ENCODE assay signal across 18 cellular contexts in genomic region chr21:42437786-42438185, GRCh38. TPM values are rescaled to one million over a fixed set of nuclear protein-coding genes. Genes with fewer than 3 reads are reported as not detected.
DNase-seq lines count a peak whose midpoint lies in the region; ATAC-seq and TF ChIP-seq lines count a peak whose summit lies in the region.
"Had no signal": no experiment of that assay in that cellular context is flagged by ENCODE, and none has a peak within 500 bp of the region (broad histone marks: within the 10 kb centered on the region; RNA-seq: fewer than 3 reads in every experiment).

No MANE protein-coding gene starts in this region.

- H3K9me3 ChIP-seq in GM23248 (ENCODE audit: low read depth) (no peaks in the 10 kb centered on the region), endodermal cell (ENCODE audit: control insufficient read depth, low read length) (no peaks in the 10 kb centered on the region), neuronal stem cell (replicated peaks in 1 of 2; ENCODE audit: control insufficient read depth in 2 of 2, insufficient read depth in 1 of 2, low read depth in 1 of 2, low read length in 2 of 2) (no peaks in the 10 kb centered on the region)
- H3K9me3 ChIP-seq: BE2C, ovary had no signal

- H3K4me1 Mint-ChIP-seq in endodermal cell: no peaks in the 10 kb centered on the region

- ATAC-seq in GM18520 (IDR thresholded peaks at IDR 0.05; ENCODE audit: unreplicated experiment): no peak
- no peak for ATAC-seq in HG02759 (IDR thresholded peaks at IDR 0.05; ENCODE audit: unreplicated experiment)
- no peak for ATAC-seq in HG03025 (IDR thresholded peaks at IDR 0.05; ENCODE audit: low FRiP score, unreplicated experiment)
- no peak for ATAC-seq in GM18511 (IDR thresholded peaks at IDR 0.05; ENCODE audit: unreplicated experiment)
- ATAC-seq: gastroesophageal sphincter, Panc1 had no signal

- peaks cover 14% of the 10 kb centered on the region for H3K27me3 Mint-ChIP-seq in endodermal cell (ENCODE audit: insufficient read depth)

- H3K36me3 Mint-ChIP-seq in endodermal cell (ENCODE audit: low read depth): no peaks in the 10 kb centered on the region

- no peak overlapping the region for H3K18ac ChIP-seq in neuronal stem cell (ENCODE audit: low read length)

- no peaks in the 10 kb centered on the region for H3K27me3 ChIP-seq in GM23248 (replicated peaks; ENCODE audit: insufficient read depth)
- H3K27me3 ChIP-seq in endodermal cell (ENCODE audit: control insufficient read depth, insufficient read depth, low read length, poor library complexity, severe bottlenecking): no peaks in the 10 kb centered on the region
- peaks cover 0 to 2% (median 0%) of the 10 kb centered on the region in 3 experiments for H3K27me3 ChIP-seq in neuronal stem cell (ENCODE audit: control insufficient read depth in 3 of 3, insufficient read depth in 3 of 3, low read depth in 1 of 3, low read length in 3 of 3)
- H3K27me3 ChIP-seq: BE2C, ovary had no signal

- no peak overlapping the region for H3K14ac ChIP-seq in neuronal stem cell (ENCODE audit: low read length)

- H3F3A ChIP-seq in GM23248 (ENCODE audit: insufficient read depth): no peaks in the 10 kb centered on the region

- H3K4me2 ChIP-seq in GM23248 (ENCODE audit: unreplicated experiment) (no peak overlapping the region), neuronal stem cell (ENCODE audit: insufficient read depth, low read length, poor library complexity, severe bottlenecking) (no peak overlapping the region)
- H3K4me2 ChIP-seq: smooth muscle cell had no signal

- no peak overlapping the region for H4K91ac ChIP-seq in neuronal stem cell (ENCODE audit: low read depth, low read length, poor library complexity)

- no peak overlapping the region for H3K23ac ChIP-seq in neuronal stem cell (ENCODE audit: low read depth, low read length, poor library complexity)

- H3K4me3 Mint-ChIP-seq in endodermal cell: no peak overlapping the region
- H3K4me3 Mint-ChIP-seq: activated naive CD4-positive, alpha-beta T cell treated with anti-CD3 and anti-CD28 coated beads for 36 hours had no signal

- WGBS in GM23248 (ENCODE audit: low coverage in 1 of 2, low lambda C conversion rate in 2 of 2, missing lambda C conversion rate in 2 of 2), 2 experiments: 24 to 27% methylated on average over 8 of the region's 8 CpGs
- WGBS in endodermal cell (ENCODE audit: insufficient coverage in 1 of 2, insufficient read length in 1 of 2), 2 experiments: 44 to 65% methylated on average over 7 to 8 of the region's 8 CpGs
- no CpG with 5 or more reads among the region's 8 CpGs for WGBS in neuronal stem cell (ENCODE audit: extremely low coverage in 2 of 2, insufficient read length in 2 of 2, insufficient replicate concordance in 1 of 2), 2 donors

- H4K20me1 ChIP-seq in GM23248 (ENCODE audit: insufficient read depth): no peaks in the 10 kb centered on the region

- H2BK12ac ChIP-seq in neuronal stem cell (ENCODE audit: low read length): no peak overlapping the region

- no peak overlapping the region for H2BK15ac ChIP-seq in neuronal stem cell (ENCODE audit: low read length)

- H2AK5ac ChIP-seq in neuronal stem cell (ENCODE audit: low read depth, low read length): no peak overlapping the region

- TF ChIP-seq CTCF in endodermal cell (conservative IDR thresholded peaks at IDR 0.05): no peak

- H3K79me1 ChIP-seq in neuronal stem cell (ENCODE audit: low read depth, low read length): no peaks in the 10 kb centered on the region

- H3K4ac ChIP-seq in neuronal stem cell (ENCODE audit: low read length): no peak overlapping the region

- DNase-seq in GM23248 (peak; percentile 6), NCI-H226 (peak; percentile 7), endodermal cell (peak; percentile 87), neuronal stem cell (ENCODE audit: low spot score) (peak; percentile 20)
- DNase-seq: activated naive CD4-positive, alpha-beta T cell treated with anti-CD3 and anti-CD28 coated beads for 36 hours; BE2C; caudate nucleus; HCEC 1CT; NCI-H524 treated with DMSO at 0.1 percent for 48 hours; ovary; stomach had no signal

- no peak overlapping the region for H2BK120ac ChIP-seq in neuronal stem cell (ENCODE audit: low read depth, low read length)

- H3K27ac Mint-ChIP-seq in endodermal cell: no peak overlapping the region
- H3K27ac Mint-ChIP-seq: activated naive CD4-positive, alpha-beta T cell treated with anti-CD3 and anti-CD28 coated beads for 36 hours had no signal

- no peak overlapping the region for H4K8ac ChIP-seq in neuronal stem cell (ENCODE audit: low read depth, low read length)

- H3K27ac ChIP-seq in GM23248: no peak overlapping the region
- no peak overlapping the region for H3K27ac ChIP-seq in endodermal cell (ENCODE audit: low read depth, low read length)
- no peak overlapping the region for H3K27ac ChIP-seq in neuronal stem cell (replicated peaks; ENCODE audit: low read length)
- H3K27ac ChIP-seq: gastroesophageal sphincter, ovary, stomach had no signal

- H3K36me3 ChIP-seq in GM23248 (ENCODE audit: low read depth) (no peaks in the 10 kb centered on the region), endodermal cell (ENCODE audit: control insufficient read depth, insufficient read depth, low read length) (no peaks in the 10 kb centered on the region), neuronal stem cell (replicated peaks in 1 of 2; ENCODE audit: control insufficient read depth in 2 of 2, insufficient read depth in 2 of 2, low read length in 2 of 2) (no peaks in the 10 kb centered on the region)
- H3K36me3 ChIP-seq: BE2C, gastroesophageal sphincter, ovary, stomach had no signal

- H3K9me2 ChIP-seq in GM23248 (ENCODE audit: insufficient read depth): no peaks in the 10 kb centered on the region

- no peaks in the 10 kb centered on the region for H3K4me1 ChIP-seq in GM23248 (ENCODE audit: insufficient read depth)
- H3K4me1 ChIP-seq in endodermal cell (ENCODE audit: control insufficient read depth, insufficient read depth, low read length): no peaks in the 10 kb centered on the region
- H3K4me1 ChIP-seq in neuronal stem cell (ENCODE audit: control insufficient read depth in 2 of 2, insufficient read depth in 1 of 2, low read depth in 1 of 2, low read length in 2 of 2): no peaks in the 10 kb centered on the region
- H3K4me1 ChIP-seq: BE2C, gastroesophageal sphincter, stomach had no signal

- H3K9me3 Mint-ChIP-seq in endodermal cell: peaks cover 8% of the 10 kb centered on the region
- H3K9me3 Mint-ChIP-seq: activated naive CD4-positive, alpha-beta T cell treated with anti-CD3 and anti-CD28 coated beads for 36 hours had no signal

- H3K9ac ChIP-seq in GM23248 (no peak overlapping the region), endodermal cell (ENCODE audit: extremely low read depth, low read length, poor library complexity, severe bottlenecking) (no peak overlapping the region), neuronal stem cell (ENCODE audit: low read depth, low read length, poor library complexity) (no peak overlapping the region)

- H2AFZ ChIP-seq in GM23248 (no peak overlapping the region), neuronal stem cell (ENCODE audit: low read length) (no peak overlapping the region)

- in situ Hi-C loops in GM23248 (cut with MboI): no loop called here

- H3K79me2 ChIP-seq in GM23248 (ENCODE audit: insufficient read depth): no peaks in the 10 kb centered on the region

- H3K4me3 ChIP-seq in GM23248: no peak overlapping the region
- no peak overlapping the region for H3K4me3 ChIP-seq in endodermal cell (ENCODE audit: low read length)
- H3K4me3 ChIP-seq in neuronal stem cell (ENCODE audit: low read length in 2 of 2): no peak overlapping the region
- H3K4me3 ChIP-seq: gastroesophageal sphincter, ovary, smooth muscle cell, stomach had no signal

- no peak overlapping the region for H2BK5ac ChIP-seq in neuronal stem cell (ENCODE audit: low read length)

RNA-seq across cellular contexts. Expression of gene UBASH3A, which starts 34.1 kb away (rescaled TPM):
- total RNA-seq in GM23248 (2014; rRNA removed; shearing (Covaris generic)): not detected in 2 replicates
- polyA plus RNA-seq in GM23248 (2016; fragmentation: Nextera tagmentation; extraction: Ambion mirVana): not detected in 2 replicates
- not detected for total RNA-seq in endodermal cell
- polyA plus RNA-seq in endodermal cell (2013, experiment 1 of 2): not detected
- not detected for polyA plus RNA-seq in endodermal cell (2013, experiment 2 of 2)
- polyA plus RNA-seq in neuronal stem cell (2013, experiment 1 of 2): not detected
- not detected for polyA plus RNA-seq in neuronal stem cell (2013, experiment 2 of 2)
- total RNA-seq: smooth muscle cell had no signal
- polyA plus RNA-seq: smooth muscle cell had no signal

RNA-seq across cellular contexts. Expression of gene TMPRSS3, which starts 41.9 kb away (rescaled TPM):
- not detected in 2 replicates for total RNA-seq in GM23248 (2014; rRNA removed; shearing (Covaris generic))
- not detected in 2 replicates for polyA plus RNA-seq in GM23248 (2016; fragmentation: Nextera tagmentation; extraction: Ambion mirVana)
- total RNA-seq in endodermal cell: not detected
- polyA plus RNA-seq in endodermal cell (2013, experiment 1 of 2): not detected
- polyA plus RNA-seq in endodermal cell (2013, experiment 2 of 2): not detected
- polyA plus RNA-seq in neuronal stem cell (2013, experiment 1 of 2): not detected
- polyA plus RNA-seq in neuronal stem cell (2013, experiment 2 of 2): not detected
- total RNA-seq: smooth muscle cell had no signal
- polyA plus RNA-seq: smooth muscle cell had no signal

RNA-seq across cellular contexts. Expression of gene RSPH1, which starts 58.2 kb away (rescaled TPM):
- total RNA-seq in GM23248 (2014; rRNA removed; shearing (Covaris generic)): 0.32 TPM in 1 of 2 replicates, not detected in the other
- polyA plus RNA-seq in GM23248 (2016; fragmentation: Nextera tagmentation; extraction: Ambion mirVana): 0.14 TPM in 1 of 2 replicates, not detected in the other
- total RNA-seq in endodermal cell: 1 to 10 TPM; 1.8 to 2.2 TPM
- 0.57 TPM for polyA plus RNA-seq in endodermal cell (2013, experiment 1 of 2)
- polyA plus RNA-seq in endodermal cell (2013, experiment 2 of 2): 0.33 TPM
- 0.82 TPM for polyA plus RNA-seq in neuronal stem cell (2013, experiment 1 of 2)
- polyA plus RNA-seq in neuronal stem cell (2013, experiment 2 of 2): 0.89 TPM
- total RNA-seq: smooth muscle cell had no signal

Comparison
In these comparisons a context has a peak if more than half of its experiments do, and no peak if none do; other contexts are left out.
1. DNase-seq: peak in every context shown above with its lines; median percentile 87 in endodermal cell; 20 in neuronal stem cell; 7 in NCI-H226; 6 in GM23248.